In the genomic region with DNA sequence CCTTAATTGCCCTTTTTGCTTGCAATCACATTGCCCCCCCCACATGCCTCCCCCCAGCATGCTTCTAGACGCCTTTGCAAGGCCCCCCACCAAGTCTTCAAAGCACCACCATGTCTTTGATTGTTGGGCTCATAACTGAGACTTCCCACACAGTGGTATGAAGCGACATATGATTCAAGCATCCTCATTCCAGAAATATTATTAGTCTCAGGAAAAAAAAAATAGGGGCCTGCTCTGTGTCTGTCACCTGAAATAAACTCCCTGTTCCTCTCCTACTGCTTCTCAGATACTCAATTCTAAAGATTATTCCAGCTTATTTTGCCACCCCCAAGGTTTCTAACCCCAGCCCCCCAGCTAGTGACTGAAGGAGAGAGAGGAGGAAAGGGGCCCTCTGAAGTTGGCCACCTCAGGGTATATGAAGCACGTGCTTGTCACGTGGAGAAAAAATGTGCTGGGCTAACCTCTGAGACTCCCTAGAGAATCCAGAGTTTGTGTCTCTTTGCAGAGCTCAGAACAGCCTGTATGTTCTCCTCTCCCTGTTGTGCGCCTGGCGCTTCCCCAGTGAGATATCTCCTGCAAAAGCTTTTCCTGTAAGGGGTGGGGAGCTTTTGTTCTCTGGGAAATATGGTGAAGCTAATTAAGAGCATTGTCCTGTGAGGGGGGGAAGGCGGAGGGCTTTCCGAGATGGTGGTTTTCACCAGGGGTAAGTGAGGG, we compare ENCODE assay signal across 9 cellular contexts. TPM values are rescaled to one million over a fixed set of nuclear protein-coding genes. Genes with fewer than 3 reads are reported as not detected.
DNase-seq lines count a peak whose midpoint lies in the region; TF ChIP-seq lines count a peak whose summit lies in the region.
"Had no signal": no experiment of that assay in that cellular context is flagged by ENCODE, and none has a peak within 500 bp of the region (broad histone marks: within the 10 kb centered on the region; RNA-seq: fewer than 3 reads in every experiment).

No MANE protein-coding gene starts in this region.

- DNase-seq in NCI-H82 (lab: John Stamatoyannopoulos, UW): peak; percentile 35
- DNase-seq in NCI-H82 treated with DMSO at 0.1 percent for 48 hours (lab: John Stamatoyannopoulos, UW; ENCODE audit: unreplicated experiment): no peak
- DNase-seq in epithelial cell of esophagus (ENCODE audit: low read depth): peak; percentile 53
- DNase-seq in vagina (ENCODE audit: extremely low spot score in 2 of 2): no peak
- no peak for DNase-seq in WERI-Rb-1
- DNase-seq in NCI-H2081 treated with DMSO at 0.1 percent for 48 hours (lab: John Stamatoyannopoulos, UW): no peak
- no peak for DNase-seq in SHP77 treated with DMSO at 0.1 percent for 48 hours (lab: John Stamatoyannopoulos, UW)
- DNase-seq: activated CD4-positive, alpha-beta T cell treated with anti-CD3 and anti-CD28 coated beads, Interleukin-2, amount 10 ng/mL, durations not matched to agents 24 days and 14 days had no signal

- H3K27ac ChIP-seq in mesodermal cell (ENCODE audit: low read depth, low read length, severe bottlenecking): peak overlapping the region; percentile 74
- peak overlapping the region; percentile 7 for H3K27ac ChIP-seq in vagina
- H3K27ac ChIP-seq in WERI-Rb-1: no peak overlapping the region

- no peak for TF ChIP-seq POLR2A in vagina (IDR thresholded peaks at IDR 0.05)

- H3K27me3 ChIP-seq in vagina (no peaks in the 10 kb centered on the region), WERI-Rb-1 (ENCODE audit: insufficient read depth, low read depth, severe bottlenecking) (no peaks in the 10 kb centered on the region)

- H3K36me3 ChIP-seq in mesodermal cell (ENCODE audit: control insufficient read depth, insufficient read depth, low read length) (no peaks in the 10 kb centered on the region), vagina (no peaks in the 10 kb centered on the region), WERI-Rb-1 (no peaks in the 10 kb centered on the region)

- H3K9me3 ChIP-seq in mesodermal cell (ENCODE audit: control insufficient read depth, low read length): no peaks in the 10 kb centered on the region
- no peaks in the 10 kb centered on the region for H3K9me3 ChIP-seq in vagina
- H3K9me3 ChIP-seq in WERI-Rb-1 (ENCODE audit: severe bottlenecking): no peaks in the 10 kb centered on the region

- 47% methylated on average over 5 of the region's 8 CpGs; no CpG with 5 or more reads in 1 of the 2 experiments for WGBS in mesodermal cell (ENCODE audit: insufficient coverage in 2 of 2), 2 experiments

- no peak for TF ChIP-seq CTCF in epithelial cell of esophagus (IDR thresholded peaks at IDR 0.05; ENCODE audit: insufficient read depth, low read depth, low read length, missing control alignments)
- TF ChIP-seq CTCF in vagina (IDR thresholded peaks at IDR 0.05): no peak
- no peak for TF ChIP-seq CTCF in WERI-Rb-1 (IDR thresholded peaks at IDR 0.05; ENCODE audit: low read depth, low read length)

- H3K4me1 ChIP-seq in mesodermal cell (ENCODE audit: control insufficient read depth, insufficient read depth, low read length, poor library complexity, severe bottlenecking) (peaks cover 24% of the 10 kb centered on the region), vagina (peaks cover 55% of the 10 kb centered on the region)

- intact Hi-C loops in vagina (cut with DNase I): loop anchor here (10.0 kb wide), 1 partner anchor 137 kb away; no protein-coding TSS in a partner anchor

- H3K4me3 ChIP-seq in epithelial cell of esophagus (ENCODE audit: low read length) (no peak overlapping the region), mesodermal cell (ENCODE audit: extremely low read depth, insufficient read depth, low read length, poor library complexity, severe bottlenecking) (no peak overlapping the region), vagina (peak overlapping the region in 1 of 2 donors; percentile 4), WERI-Rb-1 (ENCODE audit: low read depth, low read length) (no peak overlapping the region)

RNA-seq across cellular contexts. Expression of gene RASAL2, which starts 35.9 kb away (rescaled TPM):
- polyA plus RNA-seq in mesodermal cell (2013, experiment 1 of 2): 12.3 TPM
- polyA plus RNA-seq in mesodermal cell (2013, experiment 2 of 2): 10.3 TPM
- 25.5 TPM for total RNA-seq in vagina
- total RNA-seq: activated CD4-positive, alpha-beta T cell treated with anti-CD3 and anti-CD28 coated beads, Interleukin-2, amount 10 ng/mL, durations not matched to agents 24 days and 14 days had no signal

Comparison
In these comparisons a context has a peak if more than half of its experiments do, and no peak if none do; other contexts are left out.
1. DNase-seq: peak in NCI-H82 (single experiment) and epithelial cell of esophagus (single experiment); none in NCI-H82 treated with DMSO at 0.1 percent for 48 hours (single experiment), vagina (0 of 2), WERI-Rb-1 (single experiment), NCI-H2081 treated with DMSO at 0.1 percent for 48 hours (single experiment) and SHP77 treated with DMSO at 0.1 percent for 48 hours (single experiment).